Comparison of ENCODE assay signal across 5 cellular contexts in genomic region chr3:160179403-160179802, GRCh38. TPM values are rescaled to one million over a fixed set of nuclear protein-coding genes. Genes with fewer than 3 reads are reported as not detected.
"Had no signal": no experiment of that assay in that cellular context is flagged by ENCODE, and none has a peak within 500 bp of the region (broad histone marks: within the 10 kb centered on the region; RNA-seq: fewer than 3 reads in every experiment).

No MANE protein-coding gene starts in this region.

RNA-seq across cellular contexts. Expression of gene C3orf80, which starts 45.8 kb away (rescaled TPM):
- total RNA-seq: dermis microvascular lymphatic vessel endothelial cell, glomerular endothelial cell, mammary epithelial cell, mesothelial cell of epicardium had no signal
- polyA plus RNA-seq: immature natural killer cell, mammary epithelial cell had no signal
